Comparison of ENCODE assay signal across 12 cellular contexts in genomic region chr2:37091873-37092272, GRCh38. TPM values are rescaled to one million over a fixed set of nuclear protein-coding genes. Genes with fewer than 3 reads are reported as not detected.
A peak's percentile ranks its signal among the peaks of the same experiment; 100 is the strongest.
DNase-seq lines count a peak whose midpoint lies in the region; ATAC-seq and TF ChIP-seq lines count a peak whose summit lies in the region.
"Had no signal": no experiment of that assay in that cellular context is flagged by ENCODE, and none has a peak within 500 bp of the region (broad histone marks: within the 10 kb centered on the region; RNA-seq: fewer than 3 reads in every experiment).

No MANE protein-coding gene starts in this region.

- no peak overlapping the region for H3K4me3 Mint-ChIP-seq in activated T-cell treated with anti-CD3 and anti-CD28 coated beads, Interleukin-2, amount 50 U/mL, for 72 hours
- H3K4me3 Mint-ChIP-seq in stimulated activated memory B cell treated with anti-CD40 and anti-IgM and Interleukin-4, amounts not matched to agents 10 μg/mL and 1 μg/mL and 100 μg/mL, for 72 hours = peak overlapping the region; percentile 77
- H3K4me3 Mint-ChIP-seq: activated CD4-positive, alpha-beta memory T cell treated with anti-CD3 and anti-CD28 coated beads, Interleukin-2, amount 10 ng/mL, durations not matched to agents 7 days and 5 days; activated naive CD8-positive, alpha-beta T cell had no signal

- no peak overlapping the region for H3K4me3 ChIP-seq in Peyer's patch
- H3K4me3 ChIP-seq: coronary artery had no signal

- peaks cover 10% of the 10 kb centered on the region for H3K4me1 Mint-ChIP-seq in activated T-cell treated with anti-CD3 and anti-CD28 coated beads, Interleukin-2, amount 50 U/mL, for 72 hours (ENCODE audit: low read depth)
- peaks cover 57% of the 10 kb centered on the region for H3K4me1 Mint-ChIP-seq in stimulated activated memory B cell treated with anti-CD40 and anti-IgM and Interleukin-4, amounts not matched to agents 10 μg/mL and 1 μg/mL and 100 μg/mL, for 72 hours
- H3K4me1 Mint-ChIP-seq: activated CD4-positive, alpha-beta memory T cell treated with anti-CD3 and anti-CD28 coated beads, Interleukin-2, amount 10 ng/mL, durations not matched to agents 7 days and 5 days had no signal

- no peak for TF ChIP-seq POLR2A in Peyer's patch (IDR thresholded peaks at IDR 0.05)

- H3K27me3 ChIP-seq in Peyer's patch = no peaks in the 10 kb centered on the region

- H3K9me3 Mint-ChIP-seq in activated T-cell treated with anti-CD3 and anti-CD28 coated beads, Interleukin-2, amount 50 U/mL, for 72 hours = no peaks in the 10 kb centered on the region
- no peaks in the 10 kb centered on the region for H3K9me3 Mint-ChIP-seq in stimulated activated memory B cell treated with anti-CD40 and anti-IgM and Interleukin-4, amounts not matched to agents 10 μg/mL and 1 μg/mL and 100 μg/mL, for 72 hours
- H3K9me3 Mint-ChIP-seq: activated CD4-positive, alpha-beta memory T cell treated with anti-CD3 and anti-CD28 coated beads, Interleukin-2, amount 10 ng/mL, durations not matched to agents 7 days and 5 days had no signal

- H3K36me3 Mint-ChIP-seq in activated T-cell treated with anti-CD3 and anti-CD28 coated beads, Interleukin-2, amount 50 U/mL, for 72 hours (ENCODE audit: insufficient read depth in 2 of 2) = peaks cover 2 to 8% of the 10 kb centered on the region in 2 donors
- peaks cover 51% of the 10 kb centered on the region for H3K36me3 Mint-ChIP-seq in stimulated activated memory B cell treated with anti-CD40 and anti-IgM and Interleukin-4, amounts not matched to agents 10 μg/mL and 1 μg/mL and 100 μg/mL, for 72 hours

- no peak for DNase-seq in activated T-cell treated with anti-CD3 and anti-CD28 coated beads, Interleukin-2, amount 50 U/mL, for 72 hours
- DNase-seq in activated T-cell treated with anti-CD3 and anti-CD28 coated beads, Interleukin-2, amount 50 U/mL, for 48 hours = no peak
- DNase-seq in Peyer's patch (no peak), HUDEP-2 (lab: John Stamatoyannopoulos, UW; ENCODE audit: unreplicated experiment in 76 of 76) (no peak), NCI-H82 (lab: John Stamatoyannopoulos, UW) (no peak)
- DNase-seq: activated CD4-positive, alpha-beta memory T cell treated with anti-CD3 and anti-CD28 coated beads, Interleukin-2, amount 10 ng/mL, durations not matched to agents 7 days and 5 days; NCI-H1105 had no signal

- no peak overlapping the region for H3K27ac ChIP-seq in Peyer's patch
- H3K27ac ChIP-seq: coronary artery had no signal

- H3K27ac Mint-ChIP-seq in activated T-cell treated with anti-CD3 and anti-CD28 coated beads, Interleukin-2, amount 50 U/mL, for 72 hours = peak overlapping the region; percentile 54
- H3K27ac Mint-ChIP-seq in stimulated activated memory B cell treated with anti-CD40 and anti-IgM and Interleukin-4, amounts not matched to agents 10 μg/mL and 1 μg/mL and 100 μg/mL, for 72 hours = peak overlapping the region; percentile 77
- H3K27ac Mint-ChIP-seq: activated CD4-positive, alpha-beta memory T cell treated with anti-CD3 and anti-CD28 coated beads, Interleukin-2, amount 10 ng/mL, durations not matched to agents 7 days and 5 days; activated naive CD8-positive, alpha-beta T cell had no signal

- no peak for TF ChIP-seq CTCF in Peyer's patch (IDR thresholded peaks at IDR 0.05)

- no peaks in the 10 kb centered on the region for H3K4me1 ChIP-seq in Peyer's patch

- no peaks in the 10 kb centered on the region for H3K9me3 ChIP-seq in Peyer's patch

- no peaks in the 10 kb centered on the region for H3K27me3 Mint-ChIP-seq in activated T-cell treated with anti-CD3 and anti-CD28 coated beads, Interleukin-2, amount 50 U/mL, for 72 hours (ENCODE audit: low read depth)
- no peaks in the 10 kb centered on the region for H3K27me3 Mint-ChIP-seq in stimulated activated memory B cell treated with anti-CD40 and anti-IgM and Interleukin-4, amounts not matched to agents 10 μg/mL and 1 μg/mL and 100 μg/mL, for 72 hours
- H3K27me3 Mint-ChIP-seq: activated CD4-positive, alpha-beta memory T cell treated with anti-CD3 and anti-CD28 coated beads, Interleukin-2, amount 10 ng/mL, durations not matched to agents 7 days and 5 days; activated naive CD8-positive, alpha-beta T cell had no signal

- ATAC-seq in activated T-cell treated with anti-CD3 and anti-CD28 coated beads, Interleukin-2, amount 50 U/mL, for 72 hours (replicated peaks in 1 of 2) = no peak
- ATAC-seq in GM21825 (IDR thresholded peaks at IDR 0.05; ENCODE audit: unreplicated experiment) (peak; percentile 51), HG03460 (IDR thresholded peaks at IDR 0.05; ENCODE audit: unreplicated experiment) (peak; percentile 58)
- peak; percentile 56 for ATAC-seq in stimulated activated memory B cell treated with anti-CD40 and anti-IgM and Interleukin-4, amounts not matched to agents 10 μg/mL and 1 μg/mL and 100 μg/mL, for 72 hours

- peaks cover 0 to 74% (median 0%) of the 10 kb centered on the region in 3 donors for H3K36me3 ChIP-seq in Peyer's patch

RNA-seq across cellular contexts. Expression of gene GPATCH11, which starts 7.6 kb away (rescaled TPM):
- 10 to 100 TPM; 12.3 to 12.4 TPM for total RNA-seq in activated T-cell treated with anti-CD3 and anti-CD28 coated beads, Interleukin-2, amount 50 U/mL, for 72 hours
- total RNA-seq in Peyer's patch = 1 to 10 TPM; 3.7 to 9.9 (median 5.9) TPM

RNA-seq across cellular contexts. Expression of gene HEATR5B, which starts 7.7 kb away (rescaled TPM):
- 10 to 100 TPM; 12.4 to 14.8 TPM for total RNA-seq in activated T-cell treated with anti-CD3 and anti-CD28 coated beads, Interleukin-2, amount 50 U/mL, for 72 hours
- total RNA-seq in Peyer's patch = 10 to 100 TPM; 32.2 to 48.7 (median 39.4) TPM

Comparison
In these comparisons a context has a peak if more than half of its experiments do, and no peak if none do; other contexts are left out.
1. ATAC-seq: peak in GM21825 (single experiment), HG03460 (single experiment) and stimulated activated memory B cell treated with anti-CD40 and anti-IgM and Interleukin-4, amounts not matched to agents 10 μg/mL and 1 μg/mL and 100 μg/mL, for 72 hours (single experiment); none in activated T-cell treated with anti-CD3 and anti-CD28 coated beads, Interleukin-2, amount 50 U/mL, for 72 hours (0 of 2).